Comparison of ENCODE assay signal across 16 cellular contexts in the genomic region with DNA sequence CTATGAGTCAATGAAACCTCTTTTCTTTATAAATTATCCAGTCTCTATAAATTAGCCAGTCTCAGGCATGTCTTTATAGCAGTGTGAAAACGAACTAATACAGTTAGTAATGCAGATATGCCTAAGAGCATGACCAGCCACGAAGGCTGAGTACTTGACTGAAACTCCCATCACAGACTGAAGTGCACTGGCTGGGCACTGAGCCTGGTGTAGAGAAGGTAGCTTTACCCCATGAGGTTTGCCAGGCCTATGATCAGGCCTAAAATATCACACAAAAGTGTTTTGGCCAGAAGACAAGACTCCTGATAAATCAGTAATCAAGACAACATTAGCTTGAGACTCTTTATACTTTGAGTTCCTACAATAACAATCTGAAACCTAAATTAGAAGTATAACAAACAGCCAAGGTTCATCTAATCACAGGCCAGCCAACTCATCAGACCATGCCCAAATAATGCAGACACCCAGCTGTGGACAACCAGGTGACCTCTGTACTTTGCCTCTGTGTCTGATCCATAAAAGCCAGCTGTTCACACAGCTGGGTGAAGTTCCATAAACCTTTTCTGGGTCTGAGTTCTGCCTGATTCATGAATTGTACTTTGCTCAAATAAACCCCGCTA.
DNase-seq lines count a peak whose midpoint lies in the region; ATAC-seq, FAIRE-seq and TF ChIP-seq lines count a peak whose summit lies in the region.
"Had no signal": no experiment of that assay in that cellular context is flagged by ENCODE, and none has a peak within 500 bp of the region (broad histone marks: within the 10 kb centered on the region; RNA-seq: fewer than 3 reads in every experiment).

No MANE protein-coding gene starts in this region.

- H3K18ac ChIP-seq in H1 (ENCODE audit: extremely low read depth, low read length), result peak overlapping the region; percentile 81

- DNase-seq in H1 (ENCODE audit: low read depth in 1 of 2, low spot score in 2 of 2) (no peak), right atrium auricular region (ENCODE audit: low spot score) (no peak), renal cortical epithelial cell (ENCODE audit: low read depth) (peak; percentile 35), NCI-H1092 (lab: John Stamatoyannopoulos, UW) (no peak), HuH-7.5 (ENCODE audit: low spot score) (no peak)
- DNase-seq: Caco-2, DMS153, MG63, NCI-H1092 treated with DMSO at 0.1 percent for 48 hours, NCI-H2227 treated with DMSO at 0.1 percent for 48 hours, NCI-H524, Peyer's patch, SHP77 treated with DMSO at 0.1 percent for 48 hours had no signal

- H3K36me3 Mint-ChIP-seq in activated T-helper 17 cell treated with anti-CD3 and anti-CD28 coated beads, Interleukin-2, amount 50 U/mL, for 72 hours (ENCODE audit: low read depth), result no peaks in the 10 kb centered on the region

- H4K91ac ChIP-seq in H1 (replicated peaks; ENCODE audit: insufficient read length, low read length), result peak overlapping the region; percentile 94

- H3K9me3 ChIP-seq in HUES48 (ENCODE audit: control insufficient read depth, insufficient read depth, low read length) (peaks cover 11% of the 10 kb centered on the region; the same call in 1 of the 2 replicates), H1 (ENCODE audit: insufficient read depth in 2 of 2, low read depth in 1 of 2, low read length in 1 of 2) (peaks cover 4% of the 10 kb centered on the region in 2 experiments; a peak in 2 of 4 replicates), right atrium auricular region (no peaks in the 10 kb centered on the region)
- H3K9me3 ChIP-seq: Caco-2, MG63, Peyer's patch had no signal

- no peaks in the 10 kb centered on the region for H4K20me1 ChIP-seq in H1 (replicated peaks in 1 of 2; ENCODE audit: control insufficient read depth in 1 of 2, insufficient read depth in 2 of 2, low read length in 2 of 2)

- H3K27me3 Mint-ChIP-seq in activated T-helper 17 cell treated with anti-CD3 and anti-CD28 coated beads, Interleukin-2, amount 50 U/mL, for 72 hours, result no peaks in the 10 kb centered on the region

- ATAC-seq in HG03097 (IDR thresholded peaks at IDR 0.05; ENCODE audit: low FRiP score, unreplicated experiment), result no peak
- no peak for ATAC-seq in activated T-helper 17 cell treated with anti-CD3 and anti-CD28 coated beads, Interleukin-2, amount 50 U/mL, for 72 hours (replicated peaks)

- no peak overlapping the region for H3K4me2 ChIP-seq in H1 (ENCODE audit: insufficient read depth in 1 of 2, low read depth in 2 of 2, low read length in 2 of 2)

- no peak overlapping the region for H3K27ac Mint-ChIP-seq in activated T-helper 17 cell treated with anti-CD3 and anti-CD28 coated beads, Interleukin-2, amount 50 U/mL, for 72 hours

- no peak overlapping the region; the same call in 1 of the 2 replicates for H4K8ac ChIP-seq in H1 (ENCODE audit: extremely low read depth, insufficient read depth, low read length)

- H2BK120ac ChIP-seq in H1 (replicated peaks; ENCODE audit: low read depth, low read length), result peak overlapping the region; percentile 97

- TF ChIP-seq CTCF in H1 (IDR thresholded peaks at IDR 0.05; ENCODE audit: control extremely low read depth in 1 of 3, insufficient read depth in 1 of 3, low read depth in 1 of 3, low read length in 3 of 3) (no peak), right atrium auricular region (IDR thresholded peaks at IDR 0.05) (no peak)

- CTCF ChIA-PET in H1 (lab: Charles Lee; ENCODE audit: partially characterized antibody), result interaction anchor here (0.6 kb wide), 1 partner anchor 79 kb away, joined by 3 read pairs; no protein-coding TSS in a partner anchor

- H3K4me1 Mint-ChIP-seq in activated T-helper 17 cell treated with anti-CD3 and anti-CD28 coated beads, Interleukin-2, amount 50 U/mL, for 72 hours, result no peaks in the 10 kb centered on the region

- no peak overlapping the region for H2BK15ac ChIP-seq in H1 (ENCODE audit: low read length)

- H3K27ac ChIP-seq in HUES48 (ENCODE audit: low read depth, low read length), result peak overlapping the region; percentile 97
- H3K27ac ChIP-seq in H1 (ENCODE audit: low read depth, low read length), result peak overlapping the region; percentile 72; the same call in 1 of the 2 replicates
- H3K27ac ChIP-seq in right atrium auricular region, result peak overlapping the region; percentile 24 to 80
- H3K27ac ChIP-seq: Peyer's patch had no signal

- H3K4me1 ChIP-seq in HUES48 (ENCODE audit: control insufficient read depth, insufficient read depth, low read length), result peaks cover 41% of the 10 kb centered on the region
- H3K4me1 ChIP-seq in H1 (replicated peaks in 1 of 4; ENCODE audit: control insufficient read depth in 3 of 4, insufficient read depth in 4 of 4, low read length in 3 of 4), result peaks cover 0 to 3% (median 2%) of the 10 kb centered on the region in 4 experiments; a peak in 3 of 7 replicates
- no peaks in the 10 kb centered on the region for H3K4me1 ChIP-seq in right atrium auricular region
- H3K4me1 ChIP-seq: Caco-2, Peyer's patch had no signal

- no peak overlapping the region for H3K4me3 Mint-ChIP-seq in activated T-helper 17 cell treated with anti-CD3 and anti-CD28 coated beads, Interleukin-2, amount 50 U/mL, for 72 hours

- no peak overlapping the region for H3K14ac ChIP-seq in H1 (ENCODE audit: insufficient read length)

- H2BK20ac ChIP-seq in H1 (ENCODE audit: low read length), result peak overlapping the region; percentile 99

- H3K36me3 ChIP-seq in HUES48 (ENCODE audit: control insufficient read depth, insufficient read depth, low read length), result no peaks in the 10 kb centered on the region
- peaks cover 0 to 3% (median 0%) of the 10 kb centered on the region in 4 experiments; a peak in 2 of 8 replicates for H3K36me3 ChIP-seq in H1 (ENCODE audit: control insufficient read depth in 2 of 4, insufficient read depth in 4 of 4, low read length in 3 of 4)
- H3K36me3 ChIP-seq in right atrium auricular region, result no peaks in the 10 kb centered on the region
- H3K36me3 ChIP-seq: MG63, Peyer's patch had no signal

- TF ChIP-seq POLR2A in H1 (IDR thresholded peaks at IDR 0.05; ENCODE audit: control extremely low read depth in 1 of 2, low read depth in 2 of 2, low read length in 2 of 2), result no peak

- no peak for TF ChIP-seq RAD21 in H1 (IDR thresholded peaks at IDR 0.05 in 1 of 2, conservative IDR thresholded peaks at IDR 0.05 in 1 of 2; ENCODE audit: low read depth in 2 of 2, low read length in 2 of 2)

- H3K9ac ChIP-seq in HUES48 (ENCODE audit: low read depth, low read length) (no peak overlapping the region; the same call in 1 of the 2 replicates), H1 (replicated peaks in 1 of 4; ENCODE audit: extremely low read depth in 1 of 4, low read depth in 3 of 4, low read length in 3 of 4) (no peak overlapping the region)

- no peak overlapping the region for H4K5ac ChIP-seq in H1 (ENCODE audit: insufficient read length, low read depth, low read length)

- H3K23ac ChIP-seq in H1 (ENCODE audit: insufficient read length), result no peak overlapping the region

- no peak overlapping the region for H2AFZ ChIP-seq in H1 (ENCODE audit: low read length)

- no peaks in the 10 kb centered on the region for H3K23me2 ChIP-seq in H1 (ENCODE audit: low read depth, low read length)

- peak overlapping the region; percentile 97; the same call in 1 of the 2 replicates for H2AK5ac ChIP-seq in H1 (ENCODE audit: low read depth, low read length)

- H3K9me3 Mint-ChIP-seq in activated T-helper 17 cell treated with anti-CD3 and anti-CD28 coated beads, Interleukin-2, amount 50 U/mL, for 72 hours, result no peaks in the 10 kb centered on the region

- no peak overlapping the region for H3K56ac ChIP-seq in H1 (replicated peaks; ENCODE audit: insufficient read length, low read depth, low read length)

- H3K27me3 ChIP-seq in HUES48 (ENCODE audit: control insufficient read depth, insufficient read depth, low read length), result no peaks in the 10 kb centered on the region
- no peaks in the 10 kb centered on the region for H3K27me3 ChIP-seq in H1 (replicated peaks in 1 of 4; ENCODE audit: control insufficient read depth in 3 of 4, extremely low read depth in 1 of 4, insufficient read depth in 3 of 4, low read length in 3 of 4)
- no peaks in the 10 kb centered on the region for H3K27me3 ChIP-seq in right atrium auricular region
- H3K27me3 ChIP-seq: MG63, Peyer's patch had no signal

- TF ChIP-seq EP300 in H1 (IDR thresholded peaks at IDR 0.05; ENCODE audit: borderline replicate concordance in 1 of 2, low read depth in 2 of 2, low read length in 2 of 2), result no peak

- H3K79me1 ChIP-seq in H1 (ENCODE audit: low read depth, low read length), result no peaks in the 10 kb centered on the region

- POLR2A ChIA-PET in H1 (lab: Charles Lee; ENCODE audit: partially characterized antibody), result no interaction called here

- H3K4ac ChIP-seq in H1 (replicated peaks; ENCODE audit: insufficient read length, low read depth, low read length), result no peak overlapping the region

- peak overlapping the region; percentile 97; the same call in 1 of the 2 replicates for H2BK5ac ChIP-seq in H1 (ENCODE audit: low read depth, low read length)

- no peaks in the 10 kb centered on the region for H3K79me2 ChIP-seq in H1 (ENCODE audit: control insufficient read depth in 1 of 2, insufficient read depth in 2 of 2, low read length in 2 of 2)

- H3K4me3 ChIP-seq in HUES48 (ENCODE audit: low read depth, low read length), result no peak overlapping the region
- no peak overlapping the region for H3K4me3 ChIP-seq in H1 (ENCODE audit: extremely low read depth in 1 of 4, insufficient read depth in 2 of 4, low read depth in 3 of 4, low read length in 4 of 4)
- H3K4me3 ChIP-seq in right atrium auricular region, result no peak overlapping the region
- H3K4me3 ChIP-seq: MG63, Peyer's patch had no signal

- H2BK12ac ChIP-seq in H1 (ENCODE audit: low read depth, low read length), result peak overlapping the region; percentile 98

- no peak for FAIRE-seq in H1 (lab: Jason Lieb, UNC)

- 95% methylated on average over 3 of the region's 3 CpGs; no CpG with 5 or more reads in 1 of the 2 experiments for WGBS in H1 (ENCODE audit: extremely low coverage in 1 of 2, insufficient coverage in 1 of 2, insufficient read length in 1 of 2, insufficient replicate concordance in 2 of 2, low coverage in 1 of 2, low lambda C conversion rate in 2 of 2, missing lambda C conversion rate in 1 of 2), 2 experiments

TF ChIP-seq in H1, 55 proteins besides CTCF, POLR2A, EP300 and RAD21 (continues in another document):
- no peak for TF ChIP-seq HDAC6 (IDR thresholded peaks at IDR 0.05; ENCODE audit: low read depth, low read length)
- no peak for TF ChIP-seq GTF2F1 (IDR thresholded peaks at IDR 0.05; ENCODE audit: borderline replicate concordance, low read depth, low read length)
